Comparison of ENCODE assay signal across 8 cellular contexts in the genomic region with DNA sequence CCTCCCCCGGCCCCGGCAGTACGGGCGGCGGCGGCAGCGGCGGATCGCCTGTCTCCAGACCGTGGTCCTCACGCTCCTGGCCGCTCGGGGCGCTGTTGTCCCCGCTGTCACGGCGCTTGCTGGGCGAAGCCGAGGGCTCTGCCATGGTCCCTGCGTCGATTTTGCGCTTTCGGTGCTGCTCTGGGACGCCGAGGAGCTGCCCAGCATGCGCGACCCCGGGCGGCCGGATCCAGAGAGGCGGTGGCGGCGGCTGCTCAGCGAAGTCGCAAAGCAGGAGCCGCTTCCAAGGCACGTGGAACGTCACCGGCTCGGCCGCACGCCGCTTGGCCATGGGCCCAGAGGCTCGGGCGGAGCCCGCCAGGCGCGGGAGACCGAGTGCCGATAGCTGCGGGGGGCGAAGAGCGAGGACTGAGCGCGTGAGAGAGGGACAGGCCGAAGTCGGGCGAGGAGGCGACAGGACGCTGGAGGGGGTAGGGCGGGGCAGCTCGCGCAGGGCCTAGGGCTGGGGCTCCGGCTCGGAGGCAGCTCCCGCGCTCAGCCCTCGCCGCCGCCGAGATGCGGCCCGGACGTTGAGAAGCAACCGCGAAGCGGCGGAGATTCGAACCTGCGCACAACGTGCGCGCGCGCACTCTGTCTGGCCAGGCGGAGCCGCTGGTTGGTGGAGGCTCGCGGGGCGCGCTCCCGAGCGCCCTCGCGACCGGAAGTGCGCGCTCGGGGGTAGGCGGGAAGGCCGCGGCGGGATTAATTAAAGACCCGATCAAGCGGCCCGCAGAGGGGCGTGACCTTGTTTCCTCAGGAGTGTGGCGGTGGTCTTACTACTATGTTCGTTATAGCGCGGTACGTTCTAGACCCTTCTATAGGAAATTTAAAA. TPM values are rescaled to one million over a fixed set of nuclear protein-coding genes. Genes with fewer than 3 reads are reported as not detected.
A peak's percentile ranks its signal among the peaks of the same experiment; 100 is the strongest.
DNase-seq lines count a peak whose midpoint lies in the region; ATAC-seq and TF ChIP-seq lines count a peak whose summit lies in the region.

A gene with protein sequence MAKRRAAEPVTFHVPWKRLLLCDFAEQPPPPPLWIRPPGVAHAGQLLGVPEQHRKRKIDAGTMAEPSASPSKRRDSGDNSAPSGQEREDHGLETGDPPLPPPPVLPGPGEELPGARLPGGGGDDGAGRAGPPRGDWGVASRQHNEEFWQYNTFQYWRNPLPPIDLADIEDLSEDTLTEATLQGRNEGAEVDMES (minus strand): TSS at position 632 of the 871 bp plus-strand sequence. CDS start 301 bp downstream, at position 331.

- CTCF ChIA-PET in IMR-90 (lab: Yijun Ruan, JAX): interaction anchor here (0.6 to 0.8 kb wide), 2 partner anchors 38 to 180 kb away, joined by 3 to 5 read pairs; no protein-coding TSS in a partner anchor

- H4K20me1 ChIP-seq in IMR-90 (ENCODE audit: insufficient read depth, low read length) (no peaks in the 10 kb centered on the region), OCI-LY3 (ENCODE audit: insufficient read depth, low read length) (no peaks in the 10 kb centered on the region)

- in situ Hi-C loops in IMR-90 (cut with MboI; ENCODE audit: low sequenced_read_pairs): no loop called here

- H3K27me3 ChIP-seq in IMR-90 (ENCODE audit: control insufficient read depth, insufficient read depth, low read length): no peaks in the 10 kb centered on the region
- H3K27me3 ChIP-seq in OCI-LY3 (ENCODE audit: low read depth, low read length): no peaks in the 10 kb centered on the region

- peak; percentile 81 for TF ChIP-seq CTCF in IMR-90 (conservative IDR thresholded peaks at IDR 0.05; ENCODE audit: low read depth, low read length)
- peak; percentile 55 for TF ChIP-seq CTCF in OCI-LY3 (IDR thresholded peaks at IDR 0.05; ENCODE audit: low read depth, low read length)
- TF ChIP-seq CTCF in epithelial cell of esophagus (IDR thresholded peaks at IDR 0.05; ENCODE audit: insufficient read depth, low read depth, low read length, missing control alignments): peak; percentile 71

- peak within 1 kb of the TSS; percentile 10; the same call in 1 of the 2 replicates for H4K5ac ChIP-seq in IMR-90 (ENCODE audit: low read depth, low read length)

- no peak for TF ChIP-seq POLR2A in IMR-90 (IDR thresholded peaks at IDR 0.05; ENCODE audit: low read depth, low read length)

- H2BK5ac ChIP-seq in IMR-90 (ENCODE audit: low read depth, low read length, poor library complexity, severe bottlenecking): peak within 1 kb of the TSS; percentile 80

- dilution Hi-C loops in IMR-90 (cut with HindIII; ENCODE audit: low sequenced_read_pairs, unreplicated experiment): no loop called here

- H3K4me3 ChIP-seq in IMR-90 (ENCODE audit: insufficient read depth, low read depth, low read length) (peak within 1 kb of the TSS; percentile 100), OCI-LY3 (ENCODE audit: low read length) (peak within 1 kb of the TSS; percentile 94), epithelial cell of esophagus (ENCODE audit: low read length) (peak within 1 kb of the TSS; percentile 80)

- POLR2A ChIA-PET in IMR-90 (lab: Charles Lee; ENCODE audit: unreplicated experiment): interaction anchor here (0.5 to 0.6 kb wide), 3 partner anchors 16 to 123 kb away, joined by 3 to 5 read pairs (median 3); no protein-coding TSS in a partner anchor

- H2AFZ ChIP-seq in IMR-90 (replicated peaks; ENCODE audit: low read length, poor library complexity) (peak within 1 kb of the TSS; percentile 99), OCI-LY3 (ENCODE audit: low read depth, low read length) (peak within 1 kb of the TSS; percentile 97)

- peaks cover 20% of the 10 kb centered on the region for H3K79me2 ChIP-seq in OCI-LY3 (ENCODE audit: low read length)

- peak within 1 kb of the TSS; percentile 61 for H3K56ac ChIP-seq in IMR-90 (ENCODE audit: extremely low read depth, insufficient read depth, low read length)

- H3K4me1 ChIP-seq in IMR-90 (ENCODE audit: control insufficient read depth, insufficient read depth, low read length) (no peaks in the 10 kb centered on the region), OCI-LY3 (ENCODE audit: low read length) (peaks cover 12% of the 10 kb centered on the region; the same call in 1 of the 2 replicates)

- peak within 1 kb of the TSS; percentile 61 for H3K4ac ChIP-seq in IMR-90 (ENCODE audit: low read depth, low read length)

- peak within 1 kb of the TSS; percentile 87 to 89 for H4K8ac ChIP-seq in IMR-90 (ENCODE audit: low read depth in 2 of 2, low read length in 2 of 2)

- peak within 1 kb of the TSS; percentile 35; the same call in 1 of the 2 replicates for H2AK5ac ChIP-seq in IMR-90 (ENCODE audit: low read depth, low read length)

- H3K36me3 ChIP-seq in IMR-90 (ENCODE audit: control insufficient read depth, insufficient read depth, low read length) (no peaks in the 10 kb centered on the region), OCI-LY3 (replicated peaks; ENCODE audit: low read depth, low read length) (peaks cover 3% of the 10 kb centered on the region)

- peak; percentile 41 for TF ChIP-seq RAD21 in IMR-90 (IDR thresholded peaks at IDR 0.05; ENCODE audit: low read length)

- H3K9me3 ChIP-seq in IMR-90 (ENCODE audit: control insufficient read depth, insufficient read depth, low read length): no peaks in the 10 kb centered on the region
- H3K9me3 ChIP-seq in OCI-LY3 (ENCODE audit: insufficient read depth, low read length): no peaks in the 10 kb centered on the region

- H3K9me1 ChIP-seq in IMR-90 (ENCODE audit: insufficient read depth, low read length): no peaks in the 10 kb centered on the region

- no TSS peak for BruUV-seq in IMR-90 (replicated peaks; lab: Mats Ljungman, UMichigan)

- H3K18ac ChIP-seq in IMR-90 (ENCODE audit: low read depth, low read length): peak within 1 kb of the TSS; percentile 95

- DNase-seq in DMS153 treated with DMSO at 0.1 percent for 48 hours (lab: John Stamatoyannopoulos, UW; ENCODE audit: unreplicated experiment) (peak; percentile 65), IMR-90 (peak; percentile 80), epithelial cell of esophagus (ENCODE audit: low read depth) (peak; percentile 89), mucosa of gallbladder (ENCODE audit: low spot score) (peak; percentile 90)
- peak; percentile 94 for DNase-seq in activated CD8-positive, alpha-beta memory T cell treated with anti-CD3 and anti-CD28 coated beads, Interleukin-2, amount 50 U/mL, for 48 hours
- DNase-seq in stimulated activated CD8-positive, alpha-beta memory T cell treated with anti-CD3 and anti-CD28 coated beads, Interleukin-4, amount 100 ng/mL, for 4 hours (ENCODE audit: low read depth in 2 of 2, low spot score in 1 of 2): peak; percentile 78 to 82

- peak within 1 kb of the TSS; percentile 93 for H3K9ac ChIP-seq in IMR-90 (ENCODE audit: low read depth, low read length)
- peak within 1 kb of the TSS; percentile 99 for H3K9ac ChIP-seq in OCI-LY3 (ENCODE audit: low read length)

- H3K4me2 ChIP-seq in IMR-90 (ENCODE audit: low read depth, low read length) (peak within 1 kb of the TSS; percentile 92), OCI-LY3 (ENCODE audit: low read length) (peak within 1 kb of the TSS; percentile 81)

- H2AK9ac ChIP-seq in IMR-90 (replicated peaks; ENCODE audit: low read depth, low read length, poor library complexity): peak within 1 kb of the TSS; percentile 92

- ATAC-seq in GM21529 (IDR thresholded peaks at IDR 0.05; ENCODE audit: unreplicated experiment): peak; percentile 90
- ATAC-seq in IMR-90 (ENCODE audit: low read depth): peak; percentile 96

- WGBS in IMR-90 (ENCODE audit: extremely low coverage in 2 of 2, insufficient read length in 1 of 2), 2 experiments: 1% methylated on average over 75 of the region's 112 CpGs; no CpG with 5 or more reads in 1 of the 2 experiments

- peak within 1 kb of the TSS; percentile 82 for H3K27ac ChIP-seq in IMR-90 (ENCODE audit: insufficient read depth, low read length)
- H3K27ac ChIP-seq in OCI-LY3 (ENCODE audit: low read length): peak within 1 kb of the TSS; percentile 81

- intact Hi-C loops in IMR-90 (cut with micrococcal nuclease): loop anchor here (1.0 to 2.0 kb wide), 3 partner anchors 75 to 176 kb away; no protein-coding TSS in a partner anchor

- peak within 1 kb of the TSS; percentile 33; the same call in 1 of the 2 replicates for H4K91ac ChIP-seq in IMR-90 (ENCODE audit: insufficient read depth, low read depth, low read length)

- H3K79me1 ChIP-seq in IMR-90 (ENCODE audit: low read depth in 1 of 2, low read length in 2 of 2): peaks cover 11 to 16% of the 10 kb centered on the region in 2 experiments

- H2BK15ac ChIP-seq in IMR-90 (ENCODE audit: low read depth, low read length): 0 out of 3 replicates have a peak within 1 kb of the TSS, but pooled peaks have one; percentile 11

- H2BK20ac ChIP-seq in IMR-90 (ENCODE audit: low read depth, low read length): no peak within 1 kb of the TSS

- peak within 1 kb of the TSS; percentile 93; the same call in 1 of the 2 replicates for H3K23ac ChIP-seq in IMR-90 (ENCODE audit: low read depth, low read length)

- H2BK120ac ChIP-seq in IMR-90 (ENCODE audit: low read depth, low read length): peak within 1 kb of the TSS; percentile 54

- H3K14ac ChIP-seq in IMR-90 (replicated peaks; ENCODE audit: low read depth, low read length): peak within 1 kb of the TSS; percentile 64

TF ChIP-seq in IMR-90, 13 proteins besides CTCF, POLR2A, EP300 and RAD21:
- no peak for TF ChIP-seq CEBPB (IDR thresholded peaks at IDR 0.05; ENCODE audit: low read depth, low read length)
- peak; percentile 13; the same call in 1 of the 2 replicates for TF ChIP-seq BHLHE40 (IDR thresholded peaks at IDR 0.05; ENCODE audit: low read depth, low read length)
- TF ChIP-seq MXI1 (IDR thresholded peaks at IDR 0.05; ENCODE audit: borderline replicate concordance, low read depth, low read length): peak; percentile 72

RNA-seq across cellular contexts. Expression of the gene that starts here (rescaled TPM):
- total RNA-seq in IMR-90 (2012; rRNA removed): 0.36 and 1.7 TPM in 2 replicates
- 1.9 TPM in 2 replicates for polyA plus RNA-seq in IMR-90 (2012; rRNA removed)
- polyA plus RNA-seq in IMR-90 (2012; cell fraction: cytosol; rRNA removed): 1.0 and 2.4 TPM in 2 replicates
- polyA plus RNA-seq in IMR-90 (2012; cell fraction: nucleus; rRNA removed; ENCODE audit: low replicate concordance): 0.62 and 2.0 TPM in 2 replicates
- 5.0 TPM for total RNA-seq in mucosa of gallbladder

Comparison
In these comparisons a context has a peak if more than half of its experiments do, and no peak if none do; other contexts are left out.
1. Peak in every context shown above with its lines: DNase-seq, ATAC-seq, H3K4me3 ChIP-seq and H3K27ac ChIP-seq.